9 cellular contexts compared by ENCODE assay signal in genomic region chr9:93058357-93059096, GRCh38. TPM values are rescaled to one million over a fixed set of nuclear protein-coding genes. Genes with fewer than 3 reads are reported as not detected.
DNase-seq lines count a peak whose midpoint lies in the region; ATAC-seq, FAIRE-seq and TF ChIP-seq lines count a peak whose summit lies in the region.
"Had no signal": no experiment of that assay in that cellular context is flagged by ENCODE, and none has a peak within 500 bp of the region (broad histone marks: within the 10 kb centered on the region; RNA-seq: fewer than 3 reads in every experiment).

Gene SUSD3 (plus strand): TSS chr9:93058701. CDS start chr9:93058743, 42 bp downstream.

- H3K4me1 ChIP-seq in cardiac muscle cell (ENCODE audit: low read depth), result no peaks in the 10 kb centered on the region
- H3K4me1 ChIP-seq in gastrocnemius medialis, result peaks cover 0 to 5% of the 10 kb centered on the region in 2 donors

- intact Hi-C loops in gastrocnemius medialis (cut with DNase I; ENCODE audit: low total_unique reads), result no loop called here

- in situ Hi-C loops in gastrocnemius medialis (cut with MboI; ENCODE audit: low sequenced_read_pairs in 4 of 4), result no loop called here

- TF ChIP-seq CTCF in cardiac muscle cell (IDR thresholded peaks at IDR 0.05; ENCODE audit: low read depth, low read length) (no peak), gastrocnemius medialis (IDR thresholded peaks at IDR 0.05 in 4 of 5, conservative IDR thresholded peaks at IDR 0.05 in 1 of 5) (no peak)

- peak; percentile 97 for FAIRE-seq in GM12891 (lab: Jason Lieb, UNC)

- TF ChIP-seq POLR2A in GM12891 (IDR thresholded peaks at IDR 0.05; ENCODE audit: low read depth, low read length) (no peak), gastrocnemius medialis (IDR thresholded peaks at IDR 0.05) (no peak)

- H3K4me3 ChIP-seq in cardiac muscle cell, result peak within 1 kb of the TSS; percentile 13
- H3K4me3 ChIP-seq in gastrocnemius medialis, result peak within 1 kb of the TSS; percentile 39 to 57 (median 50)

- H3K27ac ChIP-seq in cardiac muscle cell (no peak within 1 kb of the TSS), gastrocnemius medialis (no peak within 1 kb of the TSS)
- H3K27ac ChIP-seq: epithelial cell of prostate had no signal

- H3K27me3 ChIP-seq in cardiac muscle cell (peaks cover 15% of the 10 kb centered on the region), gastrocnemius medialis (peaks cover 5 to 11% (median 5%) of the 10 kb centered on the region in 3 donors)

- H3K9me3 ChIP-seq in cardiac muscle cell (ENCODE audit: low read depth) (no peaks in the 10 kb centered on the region), gastrocnemius medialis (no peaks in the 10 kb centered on the region)

- peak; percentile 77 for DNase-seq in GM12891 (ENCODE audit: insufficient read length, low spot score)
- peak; percentile 25 to 75 for DNase-seq in NOMO-1 (lab: John Stamatoyannopoulos, UW; ENCODE audit: unreplicated experiment in 2 of 2)
- DNase-seq in activated T-helper 9 cell treated with anti-CD3 and anti-CD28 coated beads, Interleukin-2, amount 50 U/mL, for 16 hours (ENCODE audit: low read depth), result peak; percentile 62
- DNase-seq in cardiac muscle cell (ENCODE audit: low read depth in 1 of 2, low spot score in 1 of 2), result peak; percentile 73 to 78
- no peak for DNase-seq in gastrocnemius medialis
- no peak for DNase-seq in OCI-M1 (lab: John Stamatoyannopoulos, UW)
- no peak for DNase-seq in NCI-H446 (lab: John Stamatoyannopoulos, UW)

- H3K36me3 ChIP-seq in cardiac muscle cell (no peaks in the 10 kb centered on the region), gastrocnemius medialis (no peaks in the 10 kb centered on the region)

- peak; percentile 46 for ATAC-seq in HG02588 (IDR thresholded peaks at IDR 0.05; ENCODE audit: unreplicated experiment)
- peak in 1 of 2 donors; percentile 14 for ATAC-seq in gastrocnemius medialis

TF ChIP-seq in GM12891, 5 proteins besides CTCF, POLR2A, EP300 and RAD21:
- TF ChIP-seq TAF1 (IDR thresholded peaks at IDR 0.05; ENCODE audit: low read depth, low read length) (no peak), POU2F2 (IDR thresholded peaks at IDR 0.05; ENCODE audit: low read depth, low read length) (no peak), SPI1 (IDR thresholded peaks at IDR 0.05; ENCODE audit: low read depth, low read length) (no peak), PAX5 (IDR thresholded peaks at IDR 0.05; ENCODE audit: insufficient read depth, low read length, severe bottlenecking) (no peak), POLR2AphosphoS5 (IDR thresholded peaks at IDR 0.05; ENCODE audit: low read depth, low read length) (no peak)

RNA-seq across cellular contexts. Expression of gene SUSD3, which starts in this region (rescaled TPM):
- 15.6 TPM for polyA plus RNA-seq in GM12891 (2012; ENCODE audit: low read depth, missing spikeins)
- total RNA-seq in cardiac muscle cell, result not detected in 2 replicates
- polyA plus RNA-seq in cardiac muscle cell, result not detected in 2 replicates
- under 1 TPM in 2 of 4 donors, not detected in 2; 0.51 to 0.61 TPM for total RNA-seq in gastrocnemius medialis

Comparison
In these comparisons a context has a peak if more than half of its experiments do, and no peak if none do; other contexts are left out.
1. Peak in DNase-seq and H3K4me3 ChIP-seq in cardiac muscle cell; RNA of the gene not detected or under 1 TPM.
2. DNase-seq: peak in GM12891 (single experiment), NOMO-1 (2 of 2) and activated T-helper 9 cell treated with anti-CD3 and anti-CD28 coated beads, Interleukin-2, amount 50 U/mL, for 16 hours (single experiment); none in gastrocnemius medialis (0 of 2), OCI-M1 (single experiment) and NCI-H446 (0 of 2).